ENCODE assay signal across 26 cellular contexts in genomic region chr21:38611262-38611661, GRCh38.
"Had no signal": no experiment of that assay in that cellular context is flagged by ENCODE, and none has a peak within 500 bp of the region (broad histone marks: within the 10 kb centered on the region; RNA-seq: fewer than 3 reads in every experiment).

No MANE protein-coding gene starts in this region.

- H3K4me3 ChIP-seq: left ventricle myocardium inferior, lung, pancreas, prostate gland, skin epidermis, thyroid gland, upper lobe of right lung had no signal

- H3K36me3 ChIP-seq: left ventricle myocardium inferior, pancreas, prostate gland, thyroid gland, upper lobe of right lung had no signal

- H3K4me1 ChIP-seq: left ventricle myocardium inferior, pancreas, prostate gland, thyroid gland, upper lobe of right lung had no signal

- H3K36me3 Mint-ChIP-seq: mesothelial cell of epicardium; naive B cell; natural killer cell; stimulated activated effector memory CD8-positive, alpha-beta T cell treated with anti-CD3 and anti-CD28 coated beads, Interleukin-12 subunit alpha, Interleukin-12 subunit beta, amount 100 ng/mL, for 72 hours had no signal

- H3K9me3 Mint-ChIP-seq: nephron progenitor cell; stimulated activated naive CD8-positive, alpha-beta T cell treated with anti-CD3 and anti-CD28 coated beads, Interleukin-15, amount 100 ng/mL, for 72 hours had no signal

- H3K27ac Mint-ChIP-seq: mesothelial cell of epicardium; natural killer cell; nephron progenitor cell; stimulated activated effector memory CD8-positive, alpha-beta T cell treated with anti-CD3 and anti-CD28 coated beads, Interleukin-12 subunit alpha, Interleukin-12 subunit beta, amount 100 ng/mL, for 72 hours; stimulated activated naive CD8-positive, alpha-beta T cell treated with anti-CD3 and anti-CD28 coated beads, Interleukin-15, amount 100 ng/mL, for 72 hours had no signal

- ATAC-seq: natural killer cell; pancreas; right cardiac atrium; sciatic nerve; stimulated activated effector memory CD8-positive, alpha-beta T cell treated with anti-CD3 and anti-CD28 coated beads, Interleukin-12 subunit alpha, Interleukin-12 subunit beta, amount 100 ng/mL, for 72 hours; stimulated activated naive CD8-positive, alpha-beta T cell treated with anti-CD3 and anti-CD28 coated beads, Interleukin-15, amount 100 ng/mL, for 72 hours had no signal

- H3K4me1 Mint-ChIP-seq: mesothelial cell of epicardium; naive B cell; stimulated activated effector memory CD8-positive, alpha-beta T cell treated with anti-CD3 and anti-CD28 coated beads, Interleukin-12 subunit alpha, Interleukin-12 subunit beta, amount 100 ng/mL, for 72 hours; stimulated activated naive CD8-positive, alpha-beta T cell treated with anti-CD3 and anti-CD28 coated beads, Interleukin-15, amount 100 ng/mL, for 72 hours had no signal

- H3K27ac ChIP-seq: left ventricle myocardium inferior, pancreas, prostate gland, skin epidermis, thyroid gland, upper lobe of right lung had no signal

- H3K27me3 ChIP-seq: thyroid gland, upper lobe of right lung had no signal

- H3K4me3 Mint-ChIP-seq: mesothelial cell of epicardium; naive B cell; natural killer cell; nephron progenitor cell; stimulated activated effector memory CD8-positive, alpha-beta T cell treated with anti-CD3 and anti-CD28 coated beads, Interleukin-12 subunit alpha, Interleukin-12 subunit beta, amount 100 ng/mL, for 72 hours; stimulated activated naive CD8-positive, alpha-beta T cell treated with anti-CD3 and anti-CD28 coated beads, Interleukin-15, amount 100 ng/mL, for 72 hours had no signal

- H3K27me3 Mint-ChIP-seq: naive B cell had no signal

- DNase-seq: hippocampal formation; left ventricle myocardium inferior; mesendoderm; naive B cell; natural killer cell; nephron progenitor cell; nucleus accumbens; pancreas; retina; right cardiac atrium; stimulated activated CD4-positive, alpha-beta T cell treated with anti-CD3 and anti-CD28 coated beads, Interleukin-12 subunit alpha, Interleukin-12 subunit beta, amount 100 ng/mL, for 4 hours; stimulated activated CD4-positive, alpha-beta T cell treated with anti-CD3 and anti-CD28 coated beads, Interleukin-15, amount 100 ng/mL, for 24 hours; stimulated activated CD4-positive, alpha-beta T cell treated with anti-CD3 and anti-CD28 coated beads, Interleukin-2, amount 100 ng/mL, for 24 hours; stimulated activated CD4-positive, alpha-beta T cell treated with anti-CD3 and anti-CD28 coated beads, Interleukin-4, amount 100 ng/mL, for 24 hours; stimulated activated naive CD4-positive, alpha-beta T cell; stimulated activated naive CD8-positive, alpha-beta T cell treated with anti-CD3 and anti-CD28 coated beads, Interleukin-15, amount 100 ng/mL, for 72 hours; substantia nigra; thyroid gland; trophoblast cell; upper lobe of right lung had no signal

- H3K9me3 ChIP-seq: pancreas, prostate gland, thyroid gland, upper lobe of right lung had no signal
